8 cellular contexts compared by ENCODE assay signal in the genomic region with DNA sequence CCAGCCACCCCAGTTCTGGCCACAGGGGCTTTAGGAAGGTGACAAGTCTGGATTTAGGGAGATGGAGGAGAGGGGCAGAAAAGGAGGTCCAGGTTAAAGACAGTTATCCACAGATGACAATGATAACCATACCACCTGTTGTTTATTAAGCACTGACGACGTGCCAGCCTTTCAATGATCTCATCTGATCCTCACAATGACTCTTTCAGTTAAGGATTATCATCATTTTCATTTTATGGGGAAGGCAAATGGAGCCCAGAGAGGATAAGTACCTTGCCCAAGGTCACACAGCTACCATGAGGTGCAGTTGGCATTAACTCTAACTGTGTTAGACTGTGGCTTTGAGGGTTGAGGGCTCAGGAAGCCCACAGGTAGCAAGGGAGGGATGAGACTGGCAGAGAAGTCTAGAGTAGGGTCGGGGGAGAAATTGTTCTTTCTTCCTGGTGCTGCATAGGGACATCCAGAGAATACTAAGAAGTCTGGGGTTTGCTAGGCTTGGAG. TPM values are rescaled to one million over a fixed set of nuclear protein-coding genes. Genes with fewer than 3 reads are reported as not detected.
DNase-seq lines count a peak whose midpoint lies in the region; ATAC-seq, FAIRE-seq and TF ChIP-seq lines count a peak whose summit lies in the region.

No MANE protein-coding gene starts in this region.

- 83 to 84% methylated on average over 3 of the region's 3 CpGs for WGBS in thyroid gland, 2 donors

- H3K27ac Mint-ChIP-seq in activated naive CD8-positive, alpha-beta T cell, result peak overlapping the region; percentile 94

- no peak for TF ChIP-seq POLR2A in thyroid gland (IDR thresholded peaks at IDR 0.05)

- peak overlapping the region; percentile 70 to 80 (median 73) for H3K27ac ChIP-seq in thyroid gland

- no peaks in the 10 kb centered on the region for H3K27me3 ChIP-seq in thyroid gland

- no peaks in the 10 kb centered on the region for H3K36me3 ChIP-seq in thyroid gland

- no peaks in the 10 kb centered on the region for H3K9me3 ChIP-seq in thyroid gland

- H3K27me3 Mint-ChIP-seq in activated naive CD8-positive, alpha-beta T cell, result no peaks in the 10 kb centered on the region

- no peak for TF ChIP-seq CTCF in thyroid gland (IDR thresholded peaks at IDR 0.05)

- peaks cover 5 to 35% of the 10 kb centered on the region in 2 donors for H3K4me1 ChIP-seq in thyroid gland

- peak overlapping the region; percentile 54 for H3K4me3 Mint-ChIP-seq in activated naive CD8-positive, alpha-beta T cell

- DNase-seq in activated effector memory CD4-positive, alpha-beta T cell treated with anti-CD3 and anti-CD28 coated beads, Interleukin-2, amount 50 U/mL, for 16 hours, result peak; percentile 37
- DNase-seq in activated effector memory CD4-positive, alpha-beta T cell treated with Interleukin-2 at 50 U/mL for 16 hours, result no peak
- DNase-seq in kidney tubule cell (ENCODE audit: low spot score) (peak; percentile 53), thyroid gland (no peak), frontal cortex (ENCODE audit: low spot score in 2 of 2) (no peak)
- DNase-seq in activated CD4-positive, CD25-positive, alpha-beta regulatory T cell treated with anti-CD3 and anti-CD28 coated beads, Interleukin-2, amount 50 U/mL, for 72 hours, result no peak

- intact Hi-C loops in thyroid gland (cut with DNase I), result no loop called here

- H3K9me3 Mint-ChIP-seq in activated naive CD8-positive, alpha-beta T cell (ENCODE audit: low read depth), result no peaks in the 10 kb centered on the region

- FAIRE-seq in frontal cortex (lab: Jason Lieb, UNC), result no peak

- H3K4me1 Mint-ChIP-seq in activated naive CD8-positive, alpha-beta T cell (ENCODE audit: low read depth), result peaks cover 28% of the 10 kb centered on the region

- no peaks in the 10 kb centered on the region for H3K36me3 Mint-ChIP-seq in activated naive CD8-positive, alpha-beta T cell

- ATAC-seq in HG03439 (IDR thresholded peaks at IDR 0.05; ENCODE audit: unreplicated experiment), result no peak

- no peak overlapping the region for H3K4me3 ChIP-seq in thyroid gland (replicated peaks in 1 of 3)

RNA-seq across cellular contexts. Expression of gene JADE2, which starts 21.5 kb away (rescaled TPM):
- total RNA-seq in thyroid gland, result 100 to 1,000 TPM in 1 of 4 donors, 10 to 100 TPM in 3; 51.7 to 116 (median 76.6) TPM
- total RNA-seq in frontal cortex, result 2.4 TPM

Comparison
In these comparisons a context has a peak if more than half of its experiments do, and no peak if none do; other contexts are left out.
1. DNase-seq: peak in activated effector memory CD4-positive, alpha-beta T cell treated with anti-CD3 and anti-CD28 coated beads, Interleukin-2, amount 50 U/mL, for 16 hours (single experiment) and kidney tubule cell (single experiment); none in activated effector memory CD4-positive, alpha-beta T cell treated with Interleukin-2 at 50 U/mL for 16 hours (single experiment), thyroid gland (0 of 2), frontal cortex (0 of 2) and activated CD4-positive, CD25-positive, alpha-beta regulatory T cell treated with anti-CD3 and anti-CD28 coated beads, Interleukin-2, amount 50 U/mL, for 72 hours (single experiment).
2. RNA of gene JADE2, which starts 21.5 kb away (total RNA-seq): 51.7 to 116 TPM in thyroid gland; 2.4 TPM in frontal cortex (single experiment); every median in the first group is over 10 times any median in the second.